1 cellular context compared by ENCODE assay signal in genomic region chr5:146192571-146193043, GRCh38.
TF ChIP-seq lines count a peak whose summit lies in the region.

No MANE protein-coding gene starts in this region.

TF ChIP-seq in K562, 482 proteins besides CTCF, POLR2A, EP300 and RAD21 (continued from another document):
- TF ChIP-seq MGA (IDR thresholded peaks at IDR 0.05) (0 out of 2 replicates have a peak, but pooled peaks have one; percentile 37), ZNF449 (CRISPR knock-in tag; IDR thresholded peaks at IDR 0.05) (no peak), SREBF2 (CRISPR knock-in tag; IDR thresholded peaks at IDR 0.05) (no peak), MBD1 (CRISPR knock-in tag; IDR thresholded peaks at IDR 0.05) (no peak), NFE2L1 (tag; IDR thresholded peaks at IDR 0.05; ENCODE audit: borderline replicate concordance, low read depth) (no peak), SP2 (IDR thresholded peaks at IDR 0.05; ENCODE audit: extremely low read depth, low read depth, low read length, poor library complexity, severe bottlenecking) (no peak), BRCA1 (IDR thresholded peaks at IDR 0.05) (no peak), BRCA1 (CRISPR knock-in tag; IDR thresholded peaks at IDR 0.05) (no peak), NCOR1 (IDR thresholded peaks at IDR 0.05) (peak; percentile 13; the same call in 1 of the 2 replicates), ILF3 (IDR thresholded peaks at IDR 0.05; ENCODE audit: borderline replicate concordance) (no peak), NFE2 (IDR thresholded peaks at IDR 0.05; ENCODE audit: low read depth) (no peak), ZSCAN29 (IDR thresholded peaks at IDR 0.05) (no peak), L3MBTL2 (IDR thresholded peaks at IDR 0.05) (0 out of 2 replicates have a peak, but pooled peaks have one; percentile 39), HNRNPLL (IDR thresholded peaks at IDR 0.05; ENCODE audit: low read depth, low read length, poor library complexity, severe bottlenecking) (no peak), ZNF644 (tag; IDR thresholded peaks at IDR 0.05; ENCODE audit: low read depth) (no peak), TAF7 (tag; IDR thresholded peaks at IDR 0.05) (no peak), ZNF395 (CRISPR knock-in tag; IDR thresholded peaks at IDR 0.05) (no peak), PML (IDR thresholded peaks at IDR 0.05; ENCODE audit: low read length) (no peak), NR2F6 (CRISPR knock-in tag; IDR thresholded peaks at IDR 0.05) (no peak), RBM34 (IDR thresholded peaks at IDR 0.05; ENCODE audit: borderline replicate concordance, insufficient read depth, low read length) (no peak), ZNF274 (IDR thresholded peaks at IDR 0.05; ENCODE audit: borderline replicate concordance, low read depth, low read length) (no peak), RBFOX2 (IDR thresholded peaks at IDR 0.05; ENCODE audit: low read depth, low read length) (peak; percentile 31; the same call in 1 of the 2 replicates), TOE1 (IDR thresholded peaks at IDR 0.05; ENCODE audit: borderline replicate concordance) (peak; percentile 22; the same call in 1 of the 2 replicates), TOE1 (CRISPR knock-in tag; IDR thresholded peaks at IDR 0.05; ENCODE audit: borderline replicate concordance, low read depth) (no peak), KDM2B (CRISPR knock-in tag; IDR thresholded peaks at IDR 0.05) (no peak), NBN (IDR thresholded peaks at IDR 0.05; ENCODE audit: low read depth) (peak; percentile 59; the same call in 1 of the 2 replicates), NFRKB (IDR thresholded peaks at IDR 0.05; ENCODE audit: low read depth) (peak; percentile 59; the same call in 1 of the 2 replicates), ZNF707 (CRISPR knock-in tag; conservative IDR thresholded peaks at IDR 0.05) (no peak), PCBP1 (IDR thresholded peaks at IDR 0.05; ENCODE audit: low read depth, low read length, poor library complexity, severe bottlenecking) (no peak)
